In genomic region chr19:655691-656090, GRCh38 we compare ENCODE assay signal across 14 cellular contexts. TPM values are rescaled to one million over a fixed set of nuclear protein-coding genes. Genes with fewer than 3 reads are reported as not detected.
DNase-seq lines count a peak whose midpoint lies in the region; TF ChIP-seq lines count a peak whose summit lies in the region.
"Had no signal": no experiment of that assay in that cellular context is flagged by ENCODE, and none has a peak within 500 bp of the region (broad histone marks: within the 10 kb centered on the region; RNA-seq: fewer than 3 reads in every experiment).

No MANE protein-coding gene starts in this region.

- peaks cover 18% of the 10 kb centered on the region for H3K36me3 Mint-ChIP-seq in activated CD4-positive, alpha-beta memory T cell treated with anti-CD3 and anti-CD28 coated beads for 36 hours
- peaks cover 39% of the 10 kb centered on the region for H3K36me3 Mint-ChIP-seq in activated CD4-positive, alpha-beta memory T cell treated with anti-CD3 and anti-CD28 coated beads, Interleukin-2, amount 10 ng/mL, durations not matched to agents 7 days and 5 days (ENCODE audit: low read depth)
- no peaks in the 10 kb centered on the region for H3K36me3 Mint-ChIP-seq in neural crest cell (ENCODE audit: low read depth)

- peak overlapping the region; percentile 18 for H3K27ac Mint-ChIP-seq in activated CD4-positive, alpha-beta memory T cell treated with anti-CD3 and anti-CD28 coated beads for 36 hours
- no peak overlapping the region for H3K27ac Mint-ChIP-seq in activated CD4-positive, alpha-beta memory T cell treated with anti-CD3 and anti-CD28 coated beads, Interleukin-2, amount 10 ng/mL, durations not matched to agents 7 days and 5 days
- no peak overlapping the region for H3K27ac Mint-ChIP-seq in neural crest cell (ENCODE audit: unreplicated experiment)

- peaks cover 50% of the 10 kb centered on the region for H3K4me1 Mint-ChIP-seq in activated CD4-positive, alpha-beta memory T cell treated with anti-CD3 and anti-CD28 coated beads for 36 hours (ENCODE audit: low read depth)
- H3K4me1 Mint-ChIP-seq in activated CD4-positive, alpha-beta memory T cell treated with anti-CD3 and anti-CD28 coated beads, Interleukin-2, amount 10 ng/mL, durations not matched to agents 7 days and 5 days: peaks cover 43% of the 10 kb centered on the region
- peaks cover 3% of the 10 kb centered on the region for H3K4me1 Mint-ChIP-seq in neural crest cell

- H3K27me3 Mint-ChIP-seq in activated CD4-positive, alpha-beta memory T cell treated with anti-CD3 and anti-CD28 coated beads for 36 hours: no peaks in the 10 kb centered on the region
- H3K27me3 Mint-ChIP-seq in activated CD4-positive, alpha-beta memory T cell treated with anti-CD3 and anti-CD28 coated beads, Interleukin-2, amount 10 ng/mL, durations not matched to agents 7 days and 5 days: no peaks in the 10 kb centered on the region
- H3K27me3 Mint-ChIP-seq in neural crest cell (ENCODE audit: low read depth): no peaks in the 10 kb centered on the region

- TF ChIP-seq CTCF in neural crest cell (conservative IDR thresholded peaks at IDR 0.05): no peak

- no peak overlapping the region for H3K4me3 Mint-ChIP-seq in activated CD4-positive, alpha-beta memory T cell treated with anti-CD3 and anti-CD28 coated beads for 36 hours
- H3K4me3 Mint-ChIP-seq in activated CD4-positive, alpha-beta memory T cell treated with anti-CD3 and anti-CD28 coated beads, Interleukin-2, amount 10 ng/mL, durations not matched to agents 7 days and 5 days: no peak overlapping the region
- H3K4me3 Mint-ChIP-seq in neural crest cell: peak overlapping the region; percentile 38

- no peak for DNase-seq in activated CD4-positive, alpha-beta memory T cell treated with anti-CD3 and anti-CD28 coated beads for 36 hours
- no peak for DNase-seq in activated CD4-positive, alpha-beta memory T cell treated with anti-CD3 and anti-CD28 coated beads, Interleukin-2, amount 10 ng/mL, durations not matched to agents 7 days and 5 days
- DNase-seq in neural crest cell (ENCODE audit: low read depth, low spot score) (no peak), NCI-H1105 (lab: John Stamatoyannopoulos, UW) (no peak)
- DNase-seq: activated CD8-positive, alpha-beta memory T cell treated with anti-CD3 and anti-CD28 coated beads, Interleukin-2, amount 50 U/mL, for 4 hours; anterior cingulate cortex; kidney; NCI-H1694; NCI-H748 treated with DMSO at 0.1 percent for 48 hours; thyroid gland had no signal

- CTCF ChIA-PET in activated CD4-positive, alpha-beta memory T cell treated with anti-CD3 and anti-CD28 coated beads for 36 hours (lab: Charles Lee): interaction anchor here (0.7 kb wide), 1 partner anchor 72 kb away, joined by 3 read pairs; no protein-coding TSS in a partner anchor
- CTCF ChIA-PET in activated CD4-positive, alpha-beta memory T cell treated with anti-CD3 and anti-CD28 coated beads, Interleukin-2, amount 10 ng/mL, durations not matched to agents 7 days and 5 days (lab: Charles Lee): no interaction called here

- intact Hi-C loops in activated CD4-positive, alpha-beta memory T cell treated with anti-CD3 and anti-CD28 coated beads for 36 hours (cut with micrococcal nuclease): no loop called here

- H3K9me3 Mint-ChIP-seq in activated CD4-positive, alpha-beta memory T cell treated with anti-CD3 and anti-CD28 coated beads for 36 hours: no peaks in the 10 kb centered on the region
- no peaks in the 10 kb centered on the region for H3K9me3 Mint-ChIP-seq in activated CD4-positive, alpha-beta memory T cell treated with anti-CD3 and anti-CD28 coated beads, Interleukin-2, amount 10 ng/mL, durations not matched to agents 7 days and 5 days
- no peaks in the 10 kb centered on the region for H3K9me3 Mint-ChIP-seq in neural crest cell

- POLR2A ChIA-PET in activated CD4-positive, alpha-beta memory T cell treated with anti-CD3 and anti-CD28 coated beads for 36 hours (lab: Charles Lee): no interaction called here
- POLR2A ChIA-PET in activated CD4-positive, alpha-beta memory T cell treated with anti-CD3 and anti-CD28 coated beads, Interleukin-2, amount 10 ng/mL, durations not matched to agents 7 days and 5 days (lab: Charles Lee): interaction anchor here (1.1 kb wide), 1 partner anchor 15 kb away, joined by 3 read pairs; no protein-coding TSS in a partner anchor

RNA-seq across cellular contexts. Expression of gene RNF126, which starts 7.3 kb away (rescaled TPM):
- 10 to 100 TPM; 84.4 to 89.7 TPM for total RNA-seq in activated CD4-positive, alpha-beta memory T cell treated with anti-CD3 and anti-CD28 coated beads for 36 hours
- 10 to 100 TPM; 80.6 to 82.2 TPM for total RNA-seq in activated CD4-positive, alpha-beta memory T cell treated with anti-CD3 and anti-CD28 coated beads, Interleukin-2, amount 10 ng/mL, durations not matched to agents 7 days and 5 days
- 50.6 and 55.9 TPM in 2 replicates for total RNA-seq in neural crest cell

RNA-seq across cellular contexts. Expression of gene FGF22, which starts 16.0 kb away (rescaled TPM):
- under 1 TPM in 1 of 2 experiments, not detected in 1; 0.14 TPM for total RNA-seq in activated CD4-positive, alpha-beta memory T cell treated with anti-CD3 and anti-CD28 coated beads for 36 hours
- not detected for total RNA-seq in activated CD4-positive, alpha-beta memory T cell treated with anti-CD3 and anti-CD28 coated beads, Interleukin-2, amount 10 ng/mL, durations not matched to agents 7 days and 5 days
- 0.51 and 0.84 TPM in 2 replicates for total RNA-seq in neural crest cell
- total RNA-seq: A172, Right ventricle myocardium inferior, thyroid gland had no signal

RNA-seq across cellular contexts. Expression of gene FSTL3, which starts 20.5 kb away (rescaled TPM):
- 1 to 10 TPM; 5.7 to 6.0 TPM for total RNA-seq in activated CD4-positive, alpha-beta memory T cell treated with anti-CD3 and anti-CD28 coated beads for 36 hours
- 1 to 10 TPM; 2.5 to 3.0 TPM for total RNA-seq in activated CD4-positive, alpha-beta memory T cell treated with anti-CD3 and anti-CD28 coated beads, Interleukin-2, amount 10 ng/mL, durations not matched to agents 7 days and 5 days
- 7.7 and 8.9 TPM in 2 replicates for total RNA-seq in neural crest cell

RNA-seq across cellular contexts. Expression of gene POLRMT, which starts 22.4 kb away (rescaled TPM):
- 10 to 100 TPM; 71.5 to 72.5 TPM for total RNA-seq in activated CD4-positive, alpha-beta memory T cell treated with anti-CD3 and anti-CD28 coated beads for 36 hours
- total RNA-seq in activated CD4-positive, alpha-beta memory T cell treated with anti-CD3 and anti-CD28 coated beads, Interleukin-2, amount 10 ng/mL, durations not matched to agents 7 days and 5 days: 10 to 100 TPM; 44.8 to 45.1 TPM
- total RNA-seq in neural crest cell: 69.7 and 71.1 TPM in 2 replicates

RNA-seq across cellular contexts. Expression of gene PRSS57, which starts 39.6 kb away (rescaled TPM):
- not detected for total RNA-seq in activated CD4-positive, alpha-beta memory T cell treated with anti-CD3 and anti-CD28 coated beads for 36 hours
- total RNA-seq in activated CD4-positive, alpha-beta memory T cell treated with anti-CD3 and anti-CD28 coated beads, Interleukin-2, amount 10 ng/mL, durations not matched to agents 7 days and 5 days: not detected
- total RNA-seq in neural crest cell: not detected in 2 replicates
- total RNA-seq: A172, frontal cortex, kidney, myocyte, Right ventricle myocardium inferior, thyroid gland had no signal
